15 cellular contexts compared by ENCODE assay signal in genomic region chr5:91367374-91367773, GRCh38.
"Had no signal": no experiment of that assay in that cellular context is flagged by ENCODE, and none has a peak within 500 bp of the region (broad histone marks: within the 10 kb centered on the region; RNA-seq: fewer than 3 reads in every experiment).

No MANE protein-coding gene starts in this region.

- H3K27ac ChIP-seq: VCaP had no signal

- H3K4me3 ChIP-seq: lung had no signal

- ATAC-seq: activated CD4-positive, alpha-beta T cell treated with anti-CD3 and anti-CD28 coated beads for 36 hours; activated CD8-positive, alpha-beta T cell treated with anti-CD3 and anti-CD28 coated beads for 36 hours had no signal

- H3K4me3 Mint-ChIP-seq: activated CD4-positive, alpha-beta T cell treated with anti-CD3 and anti-CD28 coated beads for 36 hours; activated CD8-positive, alpha-beta T cell treated with anti-CD3 and anti-CD28 coated beads for 36 hours; activated T-helper 1 cell treated with anti-CD3 and anti-CD28 coated beads, Interleukin-12 subunit alpha, Interleukin-12 subunit beta, Interleukin-2, Interleukin-4 antibody, amounts not matched to agents 30 ng/mL and 10 ng/mL and 1 ng/mL, durations not matched to agents 14 hours and 24 hours and 36 hours; central memory CD8-positive, alpha-beta T cell; naive thymus-derived CD8-positive, alpha-beta T cell; T-cell; type B pancreatic cell had no signal

- H3K9me3 Mint-ChIP-seq: activated T-helper 1 cell treated with anti-CD3 and anti-CD28 coated beads, Interleukin-12 subunit alpha, Interleukin-12 subunit beta, Interleukin-2, Interleukin-4 antibody, amounts not matched to agents 30 ng/mL and 10 ng/mL and 1 ng/mL, durations not matched to agents 14 hours and 24 hours and 36 hours; central memory CD8-positive, alpha-beta T cell; T-cell had no signal

- H3K27me3 Mint-ChIP-seq: activated CD4-positive, alpha-beta T cell treated with anti-CD3 and anti-CD28 coated beads for 36 hours; activated CD8-positive, alpha-beta T cell treated with anti-CD3 and anti-CD28 coated beads for 36 hours; central memory CD8-positive, alpha-beta T cell; naive thymus-derived CD8-positive, alpha-beta T cell; T-cell; type B pancreatic cell had no signal

- DNase-seq: activated CD4-positive, alpha-beta T cell treated with anti-CD3 and anti-CD28 coated beads for 36 hours; activated CD8-positive, alpha-beta T cell treated with anti-CD3 and anti-CD28 coated beads for 36 hours; activated naive CD4-positive, alpha-beta T cell; cortex of kidney; effector memory CD4-positive, alpha-beta T cell; hypothalamus; naive thymus-derived CD8-positive, alpha-beta T cell; stimulated activated CD4-positive, alpha-beta T cell treated with anti-CD3 and anti-CD28 coated beads, Interleukin-2, amount 100 ng/mL, for 48 hours; stimulated activated naive CD4-positive, alpha-beta T cell treated with Interleukin-2 at 50 U/mL for 16 hours; T-cell had no signal

- H3K27ac Mint-ChIP-seq: activated CD4-positive, alpha-beta T cell treated with anti-CD3 and anti-CD28 coated beads for 36 hours; activated T-helper 1 cell treated with anti-CD3 and anti-CD28 coated beads, Interleukin-12 subunit alpha, Interleukin-12 subunit beta, Interleukin-2, Interleukin-4 antibody, amounts not matched to agents 30 ng/mL and 10 ng/mL and 1 ng/mL, durations not matched to agents 14 hours and 24 hours and 36 hours; type B pancreatic cell had no signal
